14 cellular contexts compared by ENCODE assay signal in the genomic region with DNA sequence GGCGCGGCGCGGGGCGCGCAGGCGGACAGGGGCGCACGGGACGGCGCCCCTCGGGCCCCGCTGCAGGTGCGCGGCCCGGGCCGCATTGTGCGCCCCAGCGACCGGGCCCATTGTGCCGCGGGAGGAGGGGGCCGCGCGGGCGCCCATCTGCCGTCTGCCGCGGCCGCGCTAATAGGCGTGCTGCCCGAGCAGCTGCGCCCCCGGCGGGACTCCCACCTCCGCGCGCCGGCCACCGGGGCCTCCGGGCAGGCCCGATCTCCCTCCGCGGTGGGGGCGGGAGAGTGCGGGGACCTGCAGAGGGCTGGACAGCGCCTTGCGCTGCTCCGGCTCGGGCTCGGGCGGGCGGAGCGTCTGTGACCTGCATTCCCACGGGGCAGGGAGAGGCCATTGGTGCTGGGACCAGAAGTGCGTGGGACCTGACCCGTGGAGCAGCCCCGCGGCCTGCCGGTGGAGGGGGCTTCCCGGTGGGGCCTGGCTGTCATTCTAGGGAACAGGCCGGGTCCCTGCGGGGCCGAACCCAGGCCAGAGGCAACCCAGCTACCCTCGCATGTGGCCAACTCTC.
DNase-seq lines count a peak whose midpoint lies in the region; ATAC-seq lines count a peak whose summit lies in the region.
"Had no signal": no experiment of that assay in that cellular context is flagged by ENCODE, and none has a peak within 500 bp of the region (broad histone marks: within the 10 kb centered on the region; RNA-seq: fewer than 3 reads in every experiment).

No MANE protein-coding gene starts in this region.

- H3K27ac ChIP-seq in substantia nigra (ENCODE audit: low read depth, low read length, poor library complexity, severe bottlenecking): peak overlapping the region; percentile 86
- H3K27ac ChIP-seq: C4-2B, cardiac muscle cell had no signal

- DNase-seq in activated CD8-positive, alpha-beta memory T cell treated with anti-CD3 and anti-CD28 coated beads for 24 hours: peak; percentile 64
- no peak for DNase-seq in activated CD8-positive, alpha-beta memory T cell treated with anti-CD3 and anti-CD28 coated beads, Interleukin-2, amount 50 U/mL, for 48 hours
- DNase-seq in astrocyte of the hippocampus (ENCODE audit: low read depth, low spot score) (peak; percentile 44), iPS-NIHi7 (ENCODE audit: extremely low spot score) (peak; percentile 72), substantia nigra (lab: John Stamatoyannopoulos, UW) (peak in 33 of 49 donors; percentile 25 to 77 (median 62))
- DNase-seq: activated CD4-positive, alpha-beta T cell treated with anti-CD3 and anti-CD28 coated beads, Interleukin-2, amount 10 ng/mL, durations not matched to agents 7 days and 5 days; NCI-H510A; stimulated activated CD4-positive, alpha-beta T cell treated with anti-CD3 and anti-CD28 coated beads, Interleukin-4, amount 100 ng/mL, for 1 hour had no signal

- ATAC-seq in GM21576 (IDR thresholded peaks at IDR 0.05; ENCODE audit: unreplicated experiment) (no peak), GM21717 (IDR thresholded peaks at IDR 0.05; ENCODE audit: unreplicated experiment) (no peak), GM19328 (IDR thresholded peaks at IDR 0.05; ENCODE audit: unreplicated experiment) (no peak)
- ATAC-seq: left colon had no signal
